ENCODE assay signal across 2 cellular contexts in genomic region chr11:110587129-110587528, GRCh38.
A peak's percentile ranks its signal among the peaks of the same experiment; 100 is the strongest.
TF ChIP-seq lines count a peak whose summit lies in the region.

No MANE protein-coding gene starts in this region.

TF ChIP-seq in liver, 16 proteins besides CTCF, POLR2A, EP300 and RAD21 (continued from another document):
- TF ChIP-seq ZBTB33 (IDR thresholded peaks at IDR 0.05) (peak; percentile 76), YY1 (IDR thresholded peaks at IDR 0.05) (peak; percentile 79), JUND (IDR thresholded peaks at IDR 0.05) (peak; percentile 53 to 71), TAF1 (conservative IDR thresholded peaks at IDR 0.05) (no peak), RXRA (IDR thresholded peaks at IDR 0.05) (peak; percentile 90 to 94), FOXA1 (IDR thresholded peaks at IDR 0.05) (peak; percentile 44), REST (IDR thresholded peaks at IDR 0.05) (peak; percentile 49)
TF ChIP-seq in liver: peak in this region for 13.

TF ChIP-seq in HepG2, 621 proteins besides CTCF, POLR2A, EP300 and RAD21 (continued from another document):
- TF ChIP-seq ZBTB40 (IDR thresholded peaks at IDR 0.05) (no peak), ZBTB40 (CRISPR knock-in tag; IDR thresholded peaks at IDR 0.05) (no peak), ZNF354B (CRISPR knock-in tag; IDR thresholded peaks at IDR 0.05) (no peak), RORA (CRISPR knock-in tag; IDR thresholded peaks at IDR 0.05) (no peak), ZBTB43 (CRISPR knock-in tag; conservative IDR thresholded peaks at IDR 0.05) (no peak), NBN (conservative IDR thresholded peaks at IDR 0.05) (no peak)
